ENCODE assay signal across 14 cellular contexts in genomic region chr4:39565925-39566630, GRCh38. TPM values are rescaled to one million over a fixed set of nuclear protein-coding genes. Genes with fewer than 3 reads are reported as not detected.
DNase-seq lines count a peak whose midpoint lies in the region; ATAC-seq, FAIRE-seq and TF ChIP-seq lines count a peak whose summit lies in the region.
"Had no signal": no experiment of that assay in that cellular context is flagged by ENCODE, and none has a peak within 500 bp of the region (broad histone marks: within the 10 kb centered on the region; RNA-seq: fewer than 3 reads in every experiment).

No MANE protein-coding gene starts in this region.

- H3K27ac Mint-ChIP-seq in HFFc6, result peak overlapping the region; percentile 86
- H3K27ac Mint-ChIP-seq: activated naive CD8-positive, alpha-beta T cell treated with anti-CD3 and anti-CD28 coated beads, Interleukin-2, amount 50 U/mL, for 24 hours; T-helper 1 cell treated with Interleukin-12 subunit alpha and Interleukin-12 subunit beta and Interleukin-4 antibody, amounts not matched to agents 30 μg/mL and 1 μg/mL, for 36 hours had no signal

- no peaks in the 10 kb centered on the region; the same call in 2 of the 3 replicates for H3K9me3 ChIP-seq in A549
- H3K9me3 ChIP-seq: HAP-1, transverse colon had no signal

- DNase-seq in A549 (ENCODE audit: low read depth in 1 of 2, low spot score in 1 of 2), result peak; percentile 20 to 57
- peak; percentile 89 for DNase-seq in HFFc6
- DNase-seq in astrocyte of the spinal cord (ENCODE audit: low read depth, low spot score), result peak; percentile 84
- peak; percentile 93 for DNase-seq in iris pigment epithelial cell (ENCODE audit: low read depth)
- DNase-seq in caudate nucleus (lab: John Stamatoyannopoulos, UW), result no peak
- DNase-seq in Right ventricle myocardium superior, result no peak
- DNase-seq: activated naive CD8-positive, alpha-beta T cell treated with anti-CD3 and anti-CD28 coated beads, Interleukin-2, amount 50 U/mL, for 24 hours; NCI-H524; transverse colon had no signal

- no peak overlapping the region for H3K4me3 ChIP-seq in A549
- no peak overlapping the region for H3K4me3 ChIP-seq in astrocyte of the spinal cord (ENCODE audit: low read depth, low read length)
- H3K4me3 ChIP-seq: HAP-1, transverse colon had no signal

- no peak for TF ChIP-seq CTCF in A549 (IDR thresholded peaks at IDR 0.05)
- no peak for TF ChIP-seq CTCF in HFFc6 (IDR thresholded peaks at IDR 0.05)
- no peak for TF ChIP-seq CTCF in astrocyte of the spinal cord (IDR thresholded peaks at IDR 0.05; ENCODE audit: low read depth, low read length)

- WGBS in A549 (ENCODE audit: missing lambda C conversion rate), result 72% methylated on average over 6 of the region's 6 CpGs

- peaks cover 18% of the 10 kb centered on the region for H3K4me1 Mint-ChIP-seq in HFFc6 (ENCODE audit: low read depth)

- in situ Hi-C loops in astrocyte of the spinal cord (cut with HindIII; ENCODE audit: low sequenced_read_pairs), result no loop called here

- H3K36me3 Mint-ChIP-seq in HFFc6 (ENCODE audit: low read depth), result peaks cover 24% of the 10 kb centered on the region

- no peak for TF ChIP-seq POLR2A in A549 (IDR thresholded peaks at IDR 0.05; ENCODE audit: low read length)

- H3K27me3 Mint-ChIP-seq in HFFc6 (ENCODE audit: insufficient read depth), result peaks cover 2% of the 10 kb centered on the region; the same call in 1 of the 2 replicates
- H3K27me3 Mint-ChIP-seq: activated naive CD8-positive, alpha-beta T cell treated with anti-CD3 and anti-CD28 coated beads, Interleukin-2, amount 50 U/mL, for 24 hours had no signal

- peaks cover 9% of the 10 kb centered on the region for H3K9me3 Mint-ChIP-seq in HFFc6

- H3K4me1 ChIP-seq in A549, result peaks cover 14% of the 10 kb centered on the region
- H3K4me1 ChIP-seq: HAP-1 had no signal

- TF ChIP-seq EP300 in A549 (IDR thresholded peaks at IDR 0.05), result no peak

- ATAC-seq in A549 (peak; percentile 50 to 67; a peak in 4 of 6 replicates), GM19455 (IDR thresholded peaks at IDR 0.05; ENCODE audit: unreplicated experiment) (no peak), Right ventricle myocardium superior (ENCODE audit: poor library complexity) (no peak), HG03442 (IDR thresholded peaks at IDR 0.05; ENCODE audit: unreplicated experiment) (no peak)
- ATAC-seq: activated naive CD8-positive, alpha-beta T cell treated with anti-CD3 and anti-CD28 coated beads, Interleukin-2, amount 50 U/mL, for 24 hours had no signal

- no peak overlapping the region for H3K4me2 ChIP-seq in A549

- H3K27ac ChIP-seq in A549 (peak overlapping the region; percentile 30 to 76; a peak in 5 of 6 replicates), caudate nucleus (ENCODE audit: low read depth, low read length) (no peak overlapping the region)
- H3K27ac ChIP-seq: transverse colon had no signal

- no peak for FAIRE-seq in A549 (lab: Jason Lieb, UNC)
- FAIRE-seq: A204.1 had no signal

- H3K4me3 Mint-ChIP-seq in HFFc6, result peak overlapping the region; percentile 22
- H3K4me3 Mint-ChIP-seq: activated naive CD8-positive, alpha-beta T cell treated with anti-CD3 and anti-CD28 coated beads, Interleukin-2, amount 50 U/mL, for 24 hours; T-helper 1 cell treated with Interleukin-12 subunit alpha and Interleukin-12 subunit beta and Interleukin-4 antibody, amounts not matched to agents 30 μg/mL and 1 μg/mL, for 36 hours had no signal

- POLR2A ChIA-PET in A549 (lab: Yijun Ruan, JAX), result no interaction called here

- CTCF ChIA-PET in A549 (lab: Yijun Ruan, JAX), result interaction anchor here (2.3 kb wide), 1 partner anchor 97 kb away, joined by 7 read pairs; no protein-coding TSS in a partner anchor

- TF ChIP-seq RAD21 in A549 (conservative IDR thresholded peaks at IDR 0.05 in 1 of 2, IDR thresholded peaks at IDR 0.05 in 1 of 2), result no peak

- intact Hi-C loops in Right ventricle myocardium superior (cut with DNase I), result no loop called here

TF ChIP-seq in A549, 52 proteins besides CTCF, POLR2A, EP300 and RAD21:
- TF ChIP-seq FOSL2 (IDR thresholded peaks at IDR 0.05) (no peak), FOSL2 (CRISPR knock-in tag; IDR thresholded peaks at IDR 0.05) (peak; percentile 78), JUNB (IDR thresholded peaks at IDR 0.05) (peak; percentile 45; the same call in 1 of the 2 replicates), HDAC2 (IDR thresholded peaks at IDR 0.05) (no peak), CBX2 (IDR thresholded peaks at IDR 0.05; ENCODE audit: borderline replicate concordance, low read depth) (no peak), CHD2 (IDR thresholded peaks at IDR 0.05; ENCODE audit: low read length, partially characterized antibody) (no peak)

RNA-seq across cellular contexts. Expression of gene UGDH, which starts 38.8 kb away (rescaled TPM):
- polyA plus RNA-seq in A549 (2011; rRNA removed) (417 and 610 TPM in 2 replicates), A549 (2017; fragmentation: RNase III; extraction: RNeasy Plus Mini Kit Qiagen cat#74134 plus additional on column Dnase treatment) (597 to 691 TPM (median 679 TPM) in 3 replicates)
- polyA plus RNA-seq in A549 (2012; cell fraction: cytosol; rRNA removed), result 219 and 276 TPM in 2 replicates
- polyA plus RNA-seq in A549 (2012; cell fraction: nucleus; rRNA removed), result 133 and 438 TPM in 2 replicates
- polyA minus RNA-seq in A549 (2011; rRNA and poly(A)+ RNA removed), result 250 and 294 TPM in 2 replicates
- 100 to 1,000 TPM in 5 of 6 experiments, 10 to 100 TPM in 1; 97.1 to 169 (median 158) TPM for total RNA-seq in HFFc6 (2021; fragmentation: NEBNext Ultra II Directional; extraction: Animal tissue kit (Norgen Biotek cat#: 25700))
- total RNA-seq in Right ventricle myocardium superior, result 14.2 TPM

Comparison
In these comparisons a context has a peak if more than half of its experiments do, and no peak if none do; other contexts are left out.
1. ATAC-seq: peak in A549 (2 of 2); none in GM19455 (single experiment), Right ventricle myocardium superior (single experiment) and HG03442 (single experiment).
2. DNase-seq: peak in A549 (2 of 2), HFFc6 (single experiment), astrocyte of the spinal cord (single experiment) and iris pigment epithelial cell (single experiment); none in caudate nucleus (0 of 61) and Right ventricle myocardium superior (single experiment).